1 cellular context compared by ENCODE assay signal in the genomic region with DNA sequence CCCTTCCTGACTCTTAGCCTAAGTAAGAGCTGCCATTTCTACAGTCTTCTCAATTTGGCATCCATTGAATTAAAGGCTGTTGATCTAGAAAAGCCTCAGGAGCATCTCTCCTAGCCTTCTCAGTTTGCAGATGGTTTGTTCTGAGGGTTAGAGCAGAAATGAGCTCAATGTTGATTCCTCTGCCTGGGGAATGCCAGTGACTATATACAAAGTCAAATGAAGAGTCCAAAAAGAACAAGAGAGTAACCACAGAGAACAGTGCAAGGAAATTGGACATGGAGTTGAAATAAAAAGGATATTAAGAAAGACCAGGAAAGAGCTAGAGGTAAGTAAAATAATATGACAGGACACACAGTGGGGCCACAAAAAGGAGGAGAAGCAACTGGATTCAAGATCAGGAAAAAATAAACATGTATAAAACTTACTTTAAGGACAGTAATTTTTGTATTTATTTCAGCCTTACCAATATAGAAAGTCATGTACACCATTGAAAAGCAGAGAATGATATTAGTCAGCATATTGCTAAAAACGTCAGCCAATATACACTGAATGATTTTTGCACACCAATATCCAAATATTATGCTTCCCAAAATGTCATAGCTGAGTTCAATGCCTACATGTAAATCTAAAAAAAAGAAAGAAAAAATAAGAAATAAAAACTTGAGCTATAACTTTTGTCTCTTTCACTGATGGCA.
TF ChIP-seq lines count a peak whose summit lies in the region.

No MANE protein-coding gene starts in this region.

TF ChIP-seq in GM12878, 131 proteins besides CTCF, POLR2A, EP300 and RAD21:
- TF ChIP-seq NFIC (IDR thresholded peaks at IDR 0.05; ENCODE audit: low read depth, low read length) (peak; percentile 67; the same call in 1 of the 2 replicates), STAT1 (conservative IDR thresholded peaks at IDR 0.05) (no peak), NRF1 (conservative IDR thresholded peaks at IDR 0.05; ENCODE audit: low read depth, low read length) (no peak), E2F8 (IDR thresholded peaks at IDR 0.05; ENCODE audit: low read depth, partially characterized antibody) (no peak), SMC3 (IDR thresholded peaks at IDR 0.05; ENCODE audit: borderline replicate concordance, low read length) (no peak), RBBP5 (conservative IDR thresholded peaks at IDR 0.05) (no peak), RUNX3 (IDR thresholded peaks at IDR 0.05; ENCODE audit: low read length) (peak; percentile 65), MEF2A (IDR thresholded peaks at IDR 0.05; ENCODE audit: insufficient read depth, low read depth, low read length) (no peak), YBX1 (IDR thresholded peaks at IDR 0.05) (no peak), FOS (IDR thresholded peaks at IDR 0.05; ENCODE audit: borderline replicate concordance, extremely low read depth, insufficient read length) (no peak), JUNB (IDR thresholded peaks at IDR 0.05) (peak; percentile 89), RCOR1 (conservative IDR thresholded peaks at IDR 0.05; ENCODE audit: low read depth, low read length) (no peak), HDGF (IDR thresholded peaks at IDR 0.05) (no peak)
TF ChIP-seq in GM12878: peak in this region for 3.
